In the genomic region with DNA sequence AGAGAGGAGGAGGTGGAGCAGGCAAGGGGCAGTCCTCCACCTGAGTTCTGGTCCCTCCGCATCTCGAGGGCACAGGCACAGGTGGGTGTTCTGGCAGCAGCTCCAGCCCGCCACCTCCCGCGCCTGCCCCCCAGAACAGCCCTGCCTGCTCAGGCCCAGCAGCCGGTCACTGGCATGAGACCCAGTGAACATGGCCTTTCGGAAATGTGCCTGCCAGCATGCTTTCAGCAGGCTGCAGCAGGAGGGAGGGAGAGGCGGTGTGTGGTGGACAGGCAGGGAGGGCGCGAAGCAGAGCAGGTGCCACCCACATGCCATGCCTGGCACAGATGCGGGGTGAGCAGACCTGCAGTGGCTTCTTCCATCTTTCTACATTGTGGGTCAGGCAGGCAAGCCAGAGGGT, we compare ENCODE assay signal across 23 cellular contexts. TPM values are rescaled to one million over a fixed set of nuclear protein-coding genes. Genes with fewer than 3 reads are reported as not detected.
"Had no signal": no experiment of that assay in that cellular context is flagged by ENCODE, and none has a peak within 500 bp of the region (broad histone marks: within the 10 kb centered on the region; RNA-seq: fewer than 3 reads in every experiment).

No MANE protein-coding gene starts in this region.

- H3K27ac ChIP-seq: SJSA1, SK-N-MC had no signal

- H3K9me3 ChIP-seq: SJSA1 had no signal

- DNase-seq: KBM-7, MV-4-11, NCI-H1048, NCI-H1105, NCI-H1417, NCI-H1436 treated with DMSO at 0.1 percent for 48 hours, NCI-H1694, NCI-H187 treated with DMSO at 0.1 percent for 48 hours, NCI-H2029 treated with DMSO at 0.1 percent for 48 hours, NCI-H2171 treated with DMSO at 0.1 percent for 48 hours, NCI-H345, NCI-H446 treated with DMSO at 0.1 percent for 48 hours, NCI-H524, NCI-H526 treated with DMSO at 0.1 percent for 48 hours, NCI-H748 treated with DMSO at 0.1 percent for 48 hours, Right ventricle myocardium superior, RPMI8226, SIG-M5 had no signal

- H3K36me3 ChIP-seq: SJSA1 had no signal

- H3K4me3 ChIP-seq: SJSA1, SK-N-MC had no signal

- H3K4me1 ChIP-seq: SJSA1 had no signal

RNA-seq across cellular contexts. Expression of a gene that starts 3.4 kb away (rescaled TPM):
- total RNA-seq: HT-29, LHCN-M2, MCF 10A, Right ventricle myocardium superior, SJSA1 had no signal

RNA-seq across cellular contexts. Expression of a gene that starts 26.4 kb away (rescaled TPM):
- total RNA-seq: HT-29, LHCN-M2, MCF 10A, Right ventricle myocardium superior, SJSA1 had no signal
